In genomic region chr15:64828985-64829384, GRCh38 we compare ENCODE assay signal across 18 cellular contexts. TPM values are rescaled to one million over a fixed set of nuclear protein-coding genes. Genes with fewer than 3 reads are reported as not detected.
"Had no signal": no experiment of that assay in that cellular context is flagged by ENCODE, and none has a peak within 500 bp of the region (broad histone marks: within the 10 kb centered on the region; RNA-seq: fewer than 3 reads in every experiment).

No MANE protein-coding gene starts in this region.

- H3K27me3 Mint-ChIP-seq: activated T-helper 17 cell treated with anti-CD3 and anti-CD28 coated beads, Interleukin-2, amount 50 U/mL, for 72 hours had no signal

- H3K9me3 Mint-ChIP-seq: activated T-helper 17 cell treated with anti-CD3 and anti-CD28 coated beads, Interleukin-2, amount 50 U/mL, for 72 hours; memory B cell; naive thymus-derived CD8-positive, alpha-beta T cell had no signal

- H3K27me3 ChIP-seq: esophagus muscularis mucosa, sigmoid colon had no signal

- H3K27ac Mint-ChIP-seq: activated T-helper 17 cell treated with anti-CD3 and anti-CD28 coated beads, Interleukin-2, amount 50 U/mL, for 72 hours; memory B cell had no signal

- H3K36me3 Mint-ChIP-seq: memory B cell; naive thymus-derived CD8-positive, alpha-beta T cell had no signal

- H3K4me3 ChIP-seq: esophagus muscularis mucosa, left lung, sigmoid colon had no signal

- H3K9ac ChIP-seq: parathyroid adenoma had no signal

- H3K9me3 ChIP-seq: esophagus muscularis mucosa, left lung, neutrophil, sigmoid colon had no signal

- H3K27ac ChIP-seq: esophagus muscularis mucosa, left lung, neutrophil, parathyroid adenoma, sigmoid colon had no signal

- H3K4me3 Mint-ChIP-seq: activated T-helper 17 cell treated with anti-CD3 and anti-CD28 coated beads, Interleukin-2, amount 50 U/mL, for 72 hours; memory B cell; naive thymus-derived CD8-positive, alpha-beta T cell had no signal

- H3K36me3 ChIP-seq: esophagus muscularis mucosa, left lung, neutrophil, sigmoid colon had no signal

- ATAC-seq: activated T-helper 17 cell treated with anti-CD3 and anti-CD28 coated beads, Interleukin-2, amount 50 U/mL, for 72 hours; left lung; naive thymus-derived CD8-positive, alpha-beta T cell had no signal

- H3K4me1 ChIP-seq: parathyroid adenoma had no signal

- DNase-seq: activated CD4-positive, alpha-beta T cell treated with anti-CD3 and anti-CD28 coated beads, Interleukin-2, amount 50 U/mL, for 4 hours; activated CD4-positive, CD25-positive, alpha-beta regulatory T cell treated with anti-CD3 and anti-CD28 coated beads, Interleukin-2, amount 50 U/mL, for 72 hours; activated naive CD4-positive, alpha-beta T cell treated with Interleukin-2 at 50 U/mL for 16 hours; activated T-cell treated with anti-CD3 and anti-CD28 coated beads for 4 hours; caudate nucleus; hippocampal formation; naive thymus-derived CD8-positive, alpha-beta T cell; sigmoid colon; stimulated activated CD4-positive, alpha-beta T cell treated with anti-CD3 and anti-CD28 coated beads, Interleukin-1b, Interleukin-23, amount 100 ng/mL, for 48 hours; T1000 had no signal

RNA-seq across cellular contexts. Expression of gene RBPMS2, which starts 53.6 kb away (rescaled TPM):
- total RNA-seq: activated T-helper 17 cell treated with anti-CD3 and anti-CD28 coated beads, Interleukin-2, amount 50 U/mL, for 72 hours; fibroblast of villous mesenchyme; naive thymus-derived CD8-positive, alpha-beta T cell had no signal
- polyA plus RNA-seq: keratinocyte; naive thymus-derived CD8-positive, alpha-beta T cell had no signal
